8 cellular contexts compared by ENCODE assay signal in the genomic region with DNA sequence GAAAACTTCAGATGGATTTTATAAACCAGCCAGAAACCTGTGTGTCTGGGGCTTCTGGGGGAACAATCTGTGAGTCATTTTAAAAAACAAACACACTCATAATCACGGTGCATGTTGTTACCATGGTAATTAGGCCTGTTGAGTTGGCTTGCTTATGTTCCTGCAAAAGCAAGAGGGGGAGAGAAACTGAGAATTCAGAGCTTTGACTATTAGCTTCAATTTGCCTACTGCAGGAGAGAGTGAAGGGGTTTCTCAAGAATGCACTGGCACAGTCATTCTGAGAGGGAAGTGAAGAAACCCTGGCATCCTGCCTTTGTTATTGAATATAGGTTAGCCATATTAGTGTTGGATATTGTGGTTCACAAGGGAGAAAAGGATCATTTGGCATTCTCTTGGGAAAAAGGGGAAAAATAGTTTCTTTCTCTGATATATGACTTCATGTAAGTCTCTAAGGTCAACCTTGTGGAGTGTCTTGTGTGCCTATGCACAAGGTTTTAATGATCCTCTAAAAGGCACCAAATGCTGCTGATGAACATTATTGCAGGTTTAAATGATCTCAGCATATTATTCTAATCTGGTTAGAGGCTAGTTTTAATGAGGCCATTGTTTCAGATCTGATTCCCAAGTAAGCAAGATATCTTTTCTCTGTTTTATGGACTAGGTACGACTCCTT. TPM values are rescaled to one million over a fixed set of nuclear protein-coding genes. Genes with fewer than 3 reads are reported as not detected.
DNase-seq lines count a peak whose midpoint lies in the region; ATAC-seq and TF ChIP-seq lines count a peak whose summit lies in the region.

No MANE protein-coding gene starts in this region.

- no peaks in the 10 kb centered on the region for H3K9me3 Mint-ChIP-seq in T-helper 1 cell treated with Interleukin-12 subunit alpha and Interleukin-12 subunit beta and Interleukin-4 antibody, amounts not matched to agents 30 μg/mL and 1 μg/mL, for 36 hours
- H3K9me3 Mint-ChIP-seq in stimulated activated effector memory CD8-positive, alpha-beta T cell treated with anti-CD3 and anti-CD28 coated beads, Interleukin-12 subunit alpha, Interleukin-12 subunit beta, amount 100 ng/mL, for 72 hours, result no peaks in the 10 kb centered on the region

- TF ChIP-seq CTCF in fibroblast of mammary gland (conservative IDR thresholded peaks at IDR 0.05; ENCODE audit: control insufficient read depth, insufficient read depth, low read depth, low read length), result no peak

- peak overlapping the region; percentile 6 for H3K4me3 Mint-ChIP-seq in T-helper 1 cell treated with Interleukin-12 subunit alpha and Interleukin-12 subunit beta and Interleukin-4 antibody, amounts not matched to agents 30 μg/mL and 1 μg/mL, for 36 hours
- peak overlapping the region; percentile 13 for H3K4me3 Mint-ChIP-seq in stimulated activated effector memory CD8-positive, alpha-beta T cell treated with anti-CD3 and anti-CD28 coated beads, Interleukin-12 subunit alpha, Interleukin-12 subunit beta, amount 100 ng/mL, for 72 hours

- ATAC-seq in GM21447 (IDR thresholded peaks at IDR 0.05; ENCODE audit: unreplicated experiment) (peak; percentile 95), HG03575 (IDR thresholded peaks at IDR 0.05; ENCODE audit: extremely low read depth, insufficient number of reproducible peaks, low FRiP score, unreplicated experiment) (peak; percentile 92), left colon (no peak)
- peak; percentile 90 for ATAC-seq in stimulated activated effector memory CD8-positive, alpha-beta T cell treated with anti-CD3 and anti-CD28 coated beads, Interleukin-12 subunit alpha, Interleukin-12 subunit beta, amount 100 ng/mL, for 72 hours

- intact Hi-C loops in left colon (cut with DNase I, micrococcal nuclease), result no loop called here

- H3K4me3 ChIP-seq in fibroblast of mammary gland (ENCODE audit: control insufficient read depth, low read depth, low read length), result no peak overlapping the region

- H3K36me3 Mint-ChIP-seq in T-helper 1 cell treated with Interleukin-12 subunit alpha and Interleukin-12 subunit beta and Interleukin-4 antibody, amounts not matched to agents 30 μg/mL and 1 μg/mL, for 36 hours (ENCODE audit: low read depth), result peaks cover 39% of the 10 kb centered on the region
- peaks cover 78% of the 10 kb centered on the region for H3K36me3 Mint-ChIP-seq in stimulated activated effector memory CD8-positive, alpha-beta T cell treated with anti-CD3 and anti-CD28 coated beads, Interleukin-12 subunit alpha, Interleukin-12 subunit beta, amount 100 ng/mL, for 72 hours

- H3K27ac Mint-ChIP-seq in T-helper 1 cell treated with Interleukin-12 subunit alpha and Interleukin-12 subunit beta and Interleukin-4 antibody, amounts not matched to agents 30 μg/mL and 1 μg/mL, for 36 hours, result peak overlapping the region; percentile 66
- H3K27ac Mint-ChIP-seq in stimulated activated effector memory CD8-positive, alpha-beta T cell treated with anti-CD3 and anti-CD28 coated beads, Interleukin-12 subunit alpha, Interleukin-12 subunit beta, amount 100 ng/mL, for 72 hours, result peak overlapping the region; percentile 83

- peaks cover 60% of the 10 kb centered on the region for H3K4me1 Mint-ChIP-seq in T-helper 1 cell treated with Interleukin-12 subunit alpha and Interleukin-12 subunit beta and Interleukin-4 antibody, amounts not matched to agents 30 μg/mL and 1 μg/mL, for 36 hours (ENCODE audit: low read depth)
- H3K4me1 Mint-ChIP-seq in stimulated activated effector memory CD8-positive, alpha-beta T cell treated with anti-CD3 and anti-CD28 coated beads, Interleukin-12 subunit alpha, Interleukin-12 subunit beta, amount 100 ng/mL, for 72 hours, result peaks cover 67% of the 10 kb centered on the region

- no peaks in the 10 kb centered on the region for H3K27me3 Mint-ChIP-seq in T-helper 1 cell treated with Interleukin-12 subunit alpha and Interleukin-12 subunit beta and Interleukin-4 antibody, amounts not matched to agents 30 μg/mL and 1 μg/mL, for 36 hours (ENCODE audit: low read depth)

- DNase-seq in SIG-M5 treated with dmso at 0.1 percent for 504 hours (lab: John Stamatoyannopoulos, UW; ENCODE audit: unreplicated experiment), result peak; percentile 33
- DNase-seq in SIG-M5 (lab: John Stamatoyannopoulos, UW), result no peak
- DNase-seq in fibroblast of mammary gland (ENCODE audit: low read depth), result peak; percentile 96
- peak in 1 of 2 donors; percentile 69 for DNase-seq in stimulated activated effector memory CD8-positive, alpha-beta T cell treated with anti-CD3 and anti-CD28 coated beads, Interleukin-12 subunit alpha, Interleukin-12 subunit beta, amount 100 ng/mL, for 72 hours (ENCODE audit: low spot score in 2 of 2)
- DNase-seq in left colon, result no peak

RNA-seq across cellular contexts. Expression of gene GNG2, which starts 12.9 kb away (rescaled TPM):
- 10 to 100 TPM in 1 of 2 donors, 1 to 10 TPM in 1; 8.1 to 21.9 TPM for total RNA-seq in left colon

Comparison
In these comparisons a context has a peak if more than half of its experiments do, and no peak if none do; other contexts are left out.
1. DNase-seq: peak in SIG-M5 treated with dmso at 0.1 percent for 504 hours (single experiment) and fibroblast of mammary gland (single experiment); none in SIG-M5 (single experiment) and left colon (0 of 2).